In genomic region chr20:12291386-12291785, GRCh38 we compare ENCODE assay signal across 32 cellular contexts.
DNase-seq lines count a peak whose midpoint lies in the region; ATAC-seq, FAIRE-seq and TF ChIP-seq lines count a peak whose summit lies in the region.
"Had no signal": no experiment of that assay in that cellular context is flagged by ENCODE, and none has a peak within 500 bp of the region (broad histone marks: within the 10 kb centered on the region; RNA-seq: fewer than 3 reads in every experiment).

No MANE protein-coding gene starts in this region.

- intact Hi-C loops in HepG2 (cut with micrococcal nuclease; ENCODE audit: unreplicated experiment) (no loop called here), right lobe of liver (cut with DNase I) (no loop called here), IMR-90 (cut with micrococcal nuclease) (no loop called here)

- H3K79me2 ChIP-seq in HepG2 (ENCODE audit: insufficient read depth, low read length), result no peaks in the 10 kb centered on the region

- no peak overlapping the region for H2BK20ac ChIP-seq in IMR-90 (ENCODE audit: low read depth, low read length)

- H2BK120ac ChIP-seq in IMR-90 (ENCODE audit: low read depth, low read length), result no peak overlapping the region

- POLR2A ChIA-PET in HepG2 (lab: Yijun Ruan, JAX) (no interaction called here), A549 (lab: Yijun Ruan, JAX) (no interaction called here), IMR-90 (lab: Charles Lee; ENCODE audit: unreplicated experiment) (no interaction called here)

- ATAC-seq in HepG2 (no peak), right lobe of liver (no peak), A549 (no peak), IMR-90 (ENCODE audit: low read depth) (no peak), HG03108 (IDR thresholded peaks at IDR 0.05; ENCODE audit: unreplicated experiment) (no peak), GM21367 (IDR thresholded peaks at IDR 0.05; ENCODE audit: unreplicated experiment) (no peak)
- ATAC-seq: CD8-positive, alpha-beta T cell had no signal

- no peak overlapping the region for H4K5ac ChIP-seq in IMR-90 (ENCODE audit: low read depth, low read length)

- TF ChIP-seq CTCF in HepG2 (CRISPR knock-in tag; IDR thresholded peaks at IDR 0.05), result no peak
- TF ChIP-seq CTCF in right lobe of liver (IDR thresholded peaks at IDR 0.05), result no peak
- no peak for TF ChIP-seq CTCF in A549 (IDR thresholded peaks at IDR 0.05)
- TF ChIP-seq CTCF in IMR-90 (conservative IDR thresholded peaks at IDR 0.05; ENCODE audit: low read depth, low read length), result no peak

- no peak overlapping the region for H2BK15ac ChIP-seq in IMR-90 (ENCODE audit: low read depth, low read length)

- no peak for TF ChIP-seq POLR2A in HepG2 (IDR thresholded peaks at IDR 0.05; ENCODE audit: insufficient read depth in 1 of 2, low read depth in 2 of 2, low read length in 2 of 2)
- TF ChIP-seq POLR2A in right lobe of liver (IDR thresholded peaks at IDR 0.05), result no peak
- TF ChIP-seq POLR2A in A549 (IDR thresholded peaks at IDR 0.05; ENCODE audit: low read length), result no peak
- TF ChIP-seq POLR2A in IMR-90 (IDR thresholded peaks at IDR 0.05; ENCODE audit: low read depth, low read length), result no peak

- no peak overlapping the region for H3K4me3 ChIP-seq in HepG2 (replicated peaks in 1 of 3; ENCODE audit: insufficient read depth in 1 of 3, low read depth in 2 of 3, low read length in 3 of 3)
- no peak overlapping the region for H3K4me3 ChIP-seq in right lobe of liver
- no peak overlapping the region for H3K4me3 ChIP-seq in A549
- H3K4me3 ChIP-seq in IMR-90 (ENCODE audit: insufficient read depth, low read depth, low read length), result no peak overlapping the region
- H3K4me3 ChIP-seq: BLaER1; BLaER1 treated with 17β-estradiol and CSF1 and Interleukin-3, amounts not matched to agents 10 nM and 100 nM had no signal

- TF ChIP-seq RAD21 in HepG2 (CRISPR knock-in tag; IDR thresholded peaks at IDR 0.05) (no peak), A549 (conservative IDR thresholded peaks at IDR 0.05 in 1 of 2, IDR thresholded peaks at IDR 0.05 in 1 of 2) (no peak), IMR-90 (IDR thresholded peaks at IDR 0.05; ENCODE audit: low read length) (no peak)

- H4K20me1 ChIP-seq in HepG2 (ENCODE audit: insufficient read depth, low read length) (no peaks in the 10 kb centered on the region), IMR-90 (ENCODE audit: insufficient read depth, low read length) (no peaks in the 10 kb centered on the region)
- H4K20me1 ChIP-seq: BLaER1; BLaER1 treated with 17β-estradiol and CSF1 and Interleukin-3, amounts not matched to agents 10 nM and 100 nM had no signal

- TF ChIP-seq EP300 in HepG2 (IDR thresholded peaks at IDR 0.05; ENCODE audit: low read depth in 2 of 2, low read length in 2 of 2) (no peak), HepG2 (CRISPR knock-in tag; IDR thresholded peaks at IDR 0.05; ENCODE audit: borderline replicate concordance) (no peak), A549 (IDR thresholded peaks at IDR 0.05) (no peak)

- H3K79me1 ChIP-seq in IMR-90 (ENCODE audit: low read depth in 1 of 2, low read length in 2 of 2), result no peaks in the 10 kb centered on the region

- H3K4me2 ChIP-seq in HepG2 (ENCODE audit: low read depth, low read length), result no peak overlapping the region
- no peak overlapping the region for H3K4me2 ChIP-seq in A549
- no peak overlapping the region for H3K4me2 ChIP-seq in IMR-90 (ENCODE audit: low read depth, low read length)
- H3K4me2 ChIP-seq: BLaER1; BLaER1 treated with 17β-estradiol and CSF1 and Interleukin-3, amounts not matched to agents 10 nM and 100 nM had no signal

- no peak overlapping the region for H2AK5ac ChIP-seq in IMR-90 (ENCODE audit: low read depth, low read length)

- no peak overlapping the region for H3K56ac ChIP-seq in IMR-90 (ENCODE audit: extremely low read depth, insufficient read depth, low read length)

- in situ Hi-C loops in HepG2 (cut with HindIII; ENCODE audit: extremely low pct_ligation_motif_present, low pct_unique_long_range_greater_than_20kb), result no loop called here
- in situ Hi-C loops in IMR-90 (cut with MboI; ENCODE audit: low sequenced_read_pairs), result no loop called here

- no peaks in the 10 kb centered on the region for H3K9me1 ChIP-seq in IMR-90 (ENCODE audit: insufficient read depth, low read length)

- H3K9ac ChIP-seq in HepG2 (ENCODE audit: insufficient read depth, low read depth, low read length), result no peak overlapping the region
- no peak overlapping the region for H3K9ac ChIP-seq in IMR-90 (ENCODE audit: low read depth, low read length)
- H3K9ac ChIP-seq: BLaER1; BLaER1 treated with 17β-estradiol and CSF1 and Interleukin-3, amounts not matched to agents 10 nM and 100 nM had no signal

- no peak overlapping the region for H3K4ac ChIP-seq in IMR-90 (ENCODE audit: low read depth, low read length)

- no TSS peak for BruUV-seq in HepG2 (replicated peaks; lab: Mats Ljungman, UMichigan)
- no TSS peak for BruUV-seq in IMR-90 (replicated peaks; lab: Mats Ljungman, UMichigan)

- no peak overlapping the region for H3K23ac ChIP-seq in IMR-90 (ENCODE audit: low read depth, low read length)

- CTCF ChIA-PET in HepG2 (lab: Yijun Ruan, JAX; ENCODE audit: low intra/inter-chr PET ratio, low total read pairs), result no interaction called here
- CTCF ChIA-PET in A549 (lab: Yijun Ruan, JAX), result no interaction called here
- CTCF ChIA-PET in IMR-90 (lab: Yijun Ruan, JAX), result no interaction called here

- H3K9me3 ChIP-seq in HepG2 (ENCODE audit: low read length), result peaks cover 21% of the 10 kb centered on the region
- no peaks in the 10 kb centered on the region for H3K9me3 ChIP-seq in right lobe of liver
- H3K9me3 ChIP-seq in A549, result no peaks in the 10 kb centered on the region
- H3K9me3 ChIP-seq in IMR-90 (ENCODE audit: control insufficient read depth, insufficient read depth, low read length), result peaks cover 6% of the 10 kb centered on the region
- H3K9me3 ChIP-seq: BE2C, Caco-2 had no signal

- no peak overlapping the region for H2BK5ac ChIP-seq in IMR-90 (ENCODE audit: low read depth, low read length, poor library complexity, severe bottlenecking)

- no peak overlapping the region for H4K91ac ChIP-seq in IMR-90 (ENCODE audit: insufficient read depth, low read depth, low read length)

- H4K8ac ChIP-seq in IMR-90 (ENCODE audit: low read depth in 2 of 2, low read length in 2 of 2), result no peak overlapping the region

- no peak overlapping the region for H3K27ac ChIP-seq in HepG2 (ENCODE audit: extremely low read length, insufficient read depth, low read length)
- H3K27ac ChIP-seq in right lobe of liver, result no peak overlapping the region
- H3K27ac ChIP-seq in A549, result no peak overlapping the region
- H3K27ac ChIP-seq in IMR-90 (ENCODE audit: insufficient read depth, low read length), result no peak overlapping the region
- H3K27ac ChIP-seq: 22Rv1; BLaER1; BLaER1 treated with 17β-estradiol and CSF1 and Interleukin-3, amounts not matched to agents 10 nM and 100 nM; C4-2B had no signal

- no peak overlapping the region for H3K14ac ChIP-seq in IMR-90 (replicated peaks; ENCODE audit: low read depth, low read length)

- under 1% methylated on average over 3 of the region's 3 CpGs for WGBS in HepG2 (ENCODE audit: low lambda C conversion rate)
- WGBS in right lobe of liver (ENCODE audit: insufficient coverage, low coverage, low lambda C conversion rate, missing lambda C conversion rate), result 26% methylated on average over 3 of the region's 3 CpGs
- WGBS in A549 (ENCODE audit: missing lambda C conversion rate), result 1% methylated on average over 3 of the region's 3 CpGs
- WGBS in IMR-90 (ENCODE audit: extremely low coverage in 2 of 2, insufficient read length in 1 of 2), 2 experiments, result no CpG with 5 or more reads among the region's 3 CpGs

- DNase-seq in HepG2 (ENCODE audit: low spot score) (no peak), right lobe of liver (no peak), A549 (ENCODE audit: low read depth in 1 of 2, low spot score in 1 of 2) (no peak), IMR-90 (no peak)
- DNase-seq: 8988T; ACHN; AML-193; BE2C; C1 segment of cervical spinal cord; Caco-2; Calu3; CD4-positive, alpha-beta memory T cell; CD4-positive, alpha-beta T cell; CD4-positive, CD25-positive, alpha-beta regulatory T cell; CD8-positive, alpha-beta memory T cell; CD8-positive, alpha-beta T cell; COR-L47; DMS 273 treated with DMSO at 0.1 percent for 48 hours; DMS153; DMS53; DMS79; DMS79 treated with DMSO at 0.1 percent for 48 hours; DND-41; EL had no signal

- dilution Hi-C loops in IMR-90 (cut with HindIII; ENCODE audit: low sequenced_read_pairs, unreplicated experiment), result no loop called here

- H3K36me3 ChIP-seq in HepG2 (replicated peaks in 1 of 2; ENCODE audit: control insufficient read depth in 1 of 2, insufficient read depth in 2 of 2, low read length in 2 of 2) (no peaks in the 10 kb centered on the region), right lobe of liver (no peaks in the 10 kb centered on the region), IMR-90 (ENCODE audit: control insufficient read depth, insufficient read depth, low read length) (no peaks in the 10 kb centered on the region)
- H3K36me3 ChIP-seq: BE2C; BLaER1; BLaER1 treated with 17β-estradiol and CSF1 and Interleukin-3, amounts not matched to agents 10 nM and 100 nM had no signal

- FAIRE-seq in HepG2 (lab: Jason Lieb, UNC) (no peak), A549 (lab: Jason Lieb, UNC) (peak; percentile 78)
- FAIRE-seq: A204.1, D721Med had no signal

- no peak overlapping the region for H2AFZ ChIP-seq in HepG2 (ENCODE audit: low read length)
- no peak overlapping the region for H2AFZ ChIP-seq in IMR-90 (replicated peaks; ENCODE audit: low read length, poor library complexity)

- no peak overlapping the region for H3K18ac ChIP-seq in IMR-90 (ENCODE audit: low read depth, low read length)

- H3K4me1 ChIP-seq in HepG2 (ENCODE audit: insufficient read depth, low read length) (no peaks in the 10 kb centered on the region), right lobe of liver (no peaks in the 10 kb centered on the region), A549 (no peaks in the 10 kb centered on the region), IMR-90 (ENCODE audit: control insufficient read depth, insufficient read depth, low read length) (no peaks in the 10 kb centered on the region)
- H3K4me1 ChIP-seq: BLaER1; BLaER1 treated with 17β-estradiol and CSF1 and Interleukin-3, amounts not matched to agents 10 nM and 100 nM had no signal

- H2AK9ac ChIP-seq in IMR-90 (replicated peaks; ENCODE audit: low read depth, low read length, poor library complexity), result no peak overlapping the region

- H3K27me3 ChIP-seq in HepG2 (ENCODE audit: control insufficient read depth in 1 of 2, insufficient read depth in 2 of 2, low read length in 2 of 2) (no peaks in the 10 kb centered on the region), right lobe of liver (no peaks in the 10 kb centered on the region), IMR-90 (ENCODE audit: control insufficient read depth, insufficient read depth, low read length) (no peaks in the 10 kb centered on the region)
- H3K27me3 ChIP-seq: BE2C; BLaER1; BLaER1 treated with 17β-estradiol and CSF1 and Interleukin-3, amounts not matched to agents 10 nM and 100 nM had no signal

TF ChIP-seq in A549, 52 proteins besides CTCF, POLR2A, EP300 and RAD21 (continues in another document):
- TF ChIP-seq GATA3 (IDR thresholded peaks at IDR 0.05; ENCODE audit: borderline replicate concordance), result no peak
- TF ChIP-seq RCOR1 (IDR thresholded peaks at IDR 0.05; ENCODE audit: low read depth, low read length), result no peak

TF ChIP-seq in IMR-90, 13 proteins besides CTCF, POLR2A, EP300 and RAD21 (continues in another document):
- TF ChIP-seq RFX5 (IDR thresholded peaks at IDR 0.05; ENCODE audit: low read depth, low read length) (no peak), CHD1 (IDR thresholded peaks at IDR 0.05; ENCODE audit: low read depth, low read length) (no peak), MXI1 (IDR thresholded peaks at IDR 0.05; ENCODE audit: borderline replicate concordance, low read depth, low read length) (no peak)

Comparison
In these comparisons a context has a peak if more than half of its experiments do, and no peak if none do; other contexts are left out.
1. Of the 38 proteins assayed by ChIP-seq in both HepG2 and A549: peak only in HepG2: none; only in A549: none; in both: MAFK; in neither: 37.